Comparison of ENCODE assay signal across 10 cellular contexts in the genomic region with DNA sequence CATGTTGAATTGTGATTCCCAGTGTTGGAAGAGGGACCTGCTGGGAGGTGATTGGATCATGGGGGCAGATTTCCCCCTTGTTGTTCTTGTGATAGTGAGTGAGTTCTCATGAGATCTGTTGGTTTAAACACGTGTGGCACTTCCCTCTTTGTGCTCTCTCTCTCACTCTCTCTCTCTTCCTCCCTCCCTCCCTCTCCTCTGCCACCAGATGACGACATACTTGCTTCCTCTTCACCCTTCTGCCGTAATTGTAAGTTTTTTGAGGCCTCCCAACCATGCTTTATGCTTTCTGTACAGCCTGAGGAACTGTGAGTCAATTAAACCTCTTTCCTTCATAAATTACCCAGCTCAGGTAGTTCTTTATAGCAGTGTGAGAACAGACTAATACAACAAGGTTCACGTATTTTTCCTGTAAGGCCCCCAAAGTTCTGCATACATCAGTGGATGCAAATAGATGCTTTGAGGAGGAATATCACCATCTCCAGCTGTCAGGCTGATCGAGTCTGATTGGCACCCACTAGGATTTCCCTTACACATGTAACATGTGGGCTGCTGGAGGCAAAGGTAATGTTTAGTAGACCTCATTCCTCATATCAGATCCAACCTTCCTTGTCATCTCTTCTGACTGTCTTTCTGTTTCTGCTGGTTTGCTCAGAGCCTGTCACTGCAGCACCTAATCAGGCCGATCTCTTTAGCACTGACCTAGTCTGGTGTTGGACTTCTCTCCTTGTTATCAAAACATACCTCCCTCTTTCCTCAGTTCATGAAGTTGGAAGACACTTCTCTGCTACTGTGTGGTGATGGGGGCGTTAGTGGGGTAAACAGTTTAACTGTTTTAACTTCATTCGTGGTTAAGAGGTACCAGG. TPM values are rescaled to one million over a fixed set of nuclear protein-coding genes. Genes with fewer than 3 reads are reported as not detected.
DNase-seq lines count a peak whose midpoint lies in the region; ATAC-seq and TF ChIP-seq lines count a peak whose summit lies in the region.
"Had no signal": no experiment of that assay in that cellular context is flagged by ENCODE, and none has a peak within 500 bp of the region (broad histone marks: within the 10 kb centered on the region; RNA-seq: fewer than 3 reads in every experiment).

No MANE protein-coding gene starts in this region.

- H4K20me1 ChIP-seq in DND-41 (ENCODE audit: insufficient read depth, low read length): no peaks in the 10 kb centered on the region
- no peaks in the 10 kb centered on the region for H4K20me1 ChIP-seq in OCI-LY7 (ENCODE audit: insufficient read depth, low read length)

- CTCF ChIA-PET in OCI-LY7 (lab: Charles Lee; ENCODE audit: unreplicated experiment): interaction anchor here (1.0 to 2.1 kb wide), 3 partner anchors 25 to 35 kb away, joined by 3 to 6 read pairs (median 4); no protein-coding TSS in a partner anchor
- CTCF ChIA-PET in naive thymus-derived CD4-positive, alpha-beta T cell (lab: Charles Lee): interaction anchor here (0.9 kb wide), 1 partner anchor 20 kb away, joined by 5 read pairs; no protein-coding TSS in a partner anchor

- peak overlapping the region; percentile 45 for H3K9ac ChIP-seq in DND-41 (ENCODE audit: low read depth, low read length)

- H2AFZ ChIP-seq in DND-41 (ENCODE audit: low read depth, low read length) (peak overlapping the region; percentile 74), OCI-LY7 (ENCODE audit: low read length) (peak overlapping the region; percentile 90)

- ATAC-seq in DND-41 (ENCODE audit: insufficient read depth, low read depth) (peak; percentile 86), HG02763 (IDR thresholded peaks at IDR 0.05; ENCODE audit: unreplicated experiment) (no peak), left colon (no peak)
- peak; percentile 64 to 67 for ATAC-seq in activated T-cell treated with anti-CD3 and anti-CD28 coated beads, Interleukin-2, amount 50 U/mL, for 4 hours
- ATAC-seq in naive thymus-derived CD4-positive, alpha-beta T cell: peak; percentile 98

- TF ChIP-seq CTCF in DND-41 (IDR thresholded peaks at IDR 0.05; ENCODE audit: borderline replicate concordance, extremely low read depth, low read length, poor library complexity, severe bottlenecking) (no peak), OCI-LY7 (conservative IDR thresholded peaks at IDR 0.05; ENCODE audit: low read length) (no peak)

- peaks cover 5% of the 10 kb centered on the region for H3K27me3 Mint-ChIP-seq in activated T-cell treated with anti-CD3 and anti-CD28 coated beads, Interleukin-2, amount 50 U/mL, for 4 hours (ENCODE audit: low read depth)
- H3K27me3 Mint-ChIP-seq in naive thymus-derived CD4-positive, alpha-beta T cell: peaks cover 0 to 4% (median 0%) of the 10 kb centered on the region in 5 donors

- TSS peak; percentile 94 for BruUV-seq in OCI-LY7 (replicated peaks; lab: Mats Ljungman, UMichigan)

- no peaks in the 10 kb centered on the region for H3K9me3 Mint-ChIP-seq in activated T-cell treated with anti-CD3 and anti-CD28 coated beads, Interleukin-2, amount 50 U/mL, for 4 hours
- H3K9me3 Mint-ChIP-seq in naive thymus-derived CD4-positive, alpha-beta T cell: peaks cover 0 to 5% (median 0%) of the 10 kb centered on the region in 11 donors

- peaks cover 3% of the 10 kb centered on the region for H3K36me3 Mint-ChIP-seq in activated T-cell treated with anti-CD3 and anti-CD28 coated beads, Interleukin-2, amount 50 U/mL, for 4 hours (ENCODE audit: insufficient read depth)
- peaks cover 0 to 2% (median 0%) of the 10 kb centered on the region in 5 donors for H3K36me3 Mint-ChIP-seq in naive thymus-derived CD4-positive, alpha-beta T cell

- peak overlapping the region; percentile 8 for H3K4me3 Mint-ChIP-seq in activated T-cell treated with anti-CD3 and anti-CD28 coated beads, Interleukin-2, amount 50 U/mL, for 4 hours
- H3K4me3 Mint-ChIP-seq in naive thymus-derived CD4-positive, alpha-beta T cell: peak overlapping the region; percentile 5 to 64 (median 50)

- H3K79me2 ChIP-seq in DND-41 (ENCODE audit: insufficient read depth, low read length): no peaks in the 10 kb centered on the region
- no peaks in the 10 kb centered on the region for H3K79me2 ChIP-seq in OCI-LY7 (ENCODE audit: insufficient read depth, low read depth, low read length)

- intact Hi-C loops in OCI-LY7 (cut with micrococcal nuclease; ENCODE audit: unreplicated experiment): loop anchor here (2.0 kb wide), 2 partner anchors 34 to 56 kb away; no protein-coding TSS in a partner anchor
- intact Hi-C loops in naive thymus-derived CD4-positive, alpha-beta T cell (cut with micrococcal nuclease): loop anchor here (1.0 to 5.0 kb wide), 5 partner anchors 41 to 141 kb away; partner anchors contain the start of gene BACH2 (in 2 of the 2)
- intact Hi-C loops in left colon (cut with DNase I, micrococcal nuclease): no loop called here

- H3K9me3 ChIP-seq in DND-41 (ENCODE audit: insufficient read depth, low read length, severe bottlenecking): no peaks in the 10 kb centered on the region
- no peaks in the 10 kb centered on the region for H3K9me3 ChIP-seq in OCI-LY7 (ENCODE audit: low read length)
- H3K9me3 ChIP-seq in naive thymus-derived CD4-positive, alpha-beta T cell (ENCODE audit: control insufficient read depth in 2 of 3, low read length in 3 of 3): no peaks in the 10 kb centered on the region
- H3K9me3 ChIP-seq: SJSA1 had no signal

- H3K4me3 ChIP-seq in DND-41 (ENCODE audit: low read depth in 1 of 2, low read length in 2 of 2) (peak overlapping the region in 1 of 2 experiments; percentile 18; a peak in 1 of 4 replicates), OCI-LY7 (ENCODE audit: low read depth, low read length, poor library complexity, severe bottlenecking) (peak overlapping the region; percentile 8)
- no peak overlapping the region for H3K4me3 ChIP-seq in naive thymus-derived CD4-positive, alpha-beta T cell (ENCODE audit: low read length)
- H3K4me3 ChIP-seq: coronary artery, SJSA1 had no signal

- H3K36me3 ChIP-seq in DND-41 (ENCODE audit: insufficient read depth, low read length) (no peaks in the 10 kb centered on the region), OCI-LY7 (ENCODE audit: insufficient read depth, low read length) (no peaks in the 10 kb centered on the region; the same call in 1 of the 2 replicates)
- no peaks in the 10 kb centered on the region for H3K36me3 ChIP-seq in naive thymus-derived CD4-positive, alpha-beta T cell (ENCODE audit: control insufficient read depth in 2 of 3, insufficient read depth in 3 of 3, low read length in 3 of 3)
- H3K36me3 ChIP-seq: SJSA1 had no signal

- no peaks in the 10 kb centered on the region for H3K9me2 ChIP-seq in OCI-LY7 (ENCODE audit: insufficient read depth, low read length)

- no peaks in the 10 kb centered on the region for H3K27me3 ChIP-seq in DND-41 (ENCODE audit: insufficient read depth, low read length, poor library complexity)
- no peaks in the 10 kb centered on the region for H3K27me3 ChIP-seq in naive thymus-derived CD4-positive, alpha-beta T cell (ENCODE audit: control insufficient read depth in 2 of 2, insufficient read depth in 2 of 2, low read length in 2 of 2)

- peaks cover 51% of the 10 kb centered on the region for H3K4me1 Mint-ChIP-seq in activated T-cell treated with anti-CD3 and anti-CD28 coated beads, Interleukin-2, amount 50 U/mL, for 4 hours (ENCODE audit: low read depth)
- peaks cover 19 to 35% (median 28%) of the 10 kb centered on the region in 7 donors for H3K4me1 Mint-ChIP-seq in naive thymus-derived CD4-positive, alpha-beta T cell

- POLR2A ChIA-PET in OCI-LY7 (lab: Charles Lee): interaction anchor here (0.8 to 5.9 kb wide), 10 partner anchors 8 to 1270 kb away, joined by 3 to 57 read pairs (median 5); partner anchors contain the start of gene PNRC1
- POLR2A ChIA-PET in naive thymus-derived CD4-positive, alpha-beta T cell (lab: Charles Lee): interaction anchor here (0.6 to 1.1 kb wide), 2 partner anchors 13 to 421 kb away, joined by 3 to 6 read pairs; no protein-coding TSS in a partner anchor

- H3K27ac Mint-ChIP-seq in naive thymus-derived CD4-positive, alpha-beta T cell: peak overlapping the region; percentile 57 to 95 (median 88)

- DNase-seq in DND-41 (peak; percentile 70), OCI-LY7 (ENCODE audit: low spot score) (peak; percentile 92), left colon (no peak), NCI-H524 treated with DMSO at 0.1 percent for 48 hours (lab: John Stamatoyannopoulos, UW) (no peak), middle frontal gyrus (ENCODE audit: extremely low spot score, low spot score) (no peak)
- DNase-seq in activated T-cell treated with anti-CD3 and anti-CD28 coated beads, Interleukin-2, amount 50 U/mL, for 4 hours: peak; percentile 48
- peak in 8 of 9 donors; percentile 24 to 88 (median 83) for DNase-seq in naive thymus-derived CD4-positive, alpha-beta T cell

- H3K27ac ChIP-seq in DND-41 (ENCODE audit: low read length) (peak overlapping the region; percentile 83), OCI-LY7 (ENCODE audit: low read depth, low read length, poor library complexity, severe bottlenecking) (peak overlapping the region; percentile 68)
- H3K27ac ChIP-seq in naive thymus-derived CD4-positive, alpha-beta T cell (ENCODE audit: low read depth, low read length): peak overlapping the region; percentile 57
- H3K27ac ChIP-seq: coronary artery, SJSA1 had no signal

- H3K4me2 ChIP-seq in DND-41 (ENCODE audit: insufficient read depth, low read length): peak overlapping the region; percentile 48
- peak overlapping the region; percentile 63 for H3K4me2 ChIP-seq in OCI-LY7 (ENCODE audit: low read length)

- H3K4me1 ChIP-seq in DND-41 (ENCODE audit: insufficient read depth, low read length) (peaks cover 25% of the 10 kb centered on the region), OCI-LY7 (ENCODE audit: insufficient read depth, low read length, poor library complexity, severe bottlenecking) (peaks cover 43% of the 10 kb centered on the region)
- peaks cover 5 to 11% of the 10 kb centered on the region in 2 donors for H3K4me1 ChIP-seq in naive thymus-derived CD4-positive, alpha-beta T cell (ENCODE audit: control insufficient read depth in 2 of 2, insufficient read depth in 2 of 2, low read length in 2 of 2)

RNA-seq across cellular contexts. Expression of gene BACH2, which starts 54.3 kb away (rescaled TPM):
- 92.0 and 95.7 TPM in 2 replicates for total RNA-seq in OCI-LY7 (2014; rRNA removed; shearing (Covaris generic))
- total RNA-seq in OCI-LY7 (2022) (163 and 265 TPM in 2 replicates), left colon (1 to 10 TPM in 1 of 2 donors, under 1 TPM in 1; 0.67 to 1.3 TPM)
- total RNA-seq in activated T-cell treated with anti-CD3 and anti-CD28 coated beads, Interleukin-2, amount 50 U/mL, for 4 hours: 100 to 1,000 TPM in 2 of 3 donors, 10 to 100 TPM in 1; 96.5 to 118 (median 111) TPM
- total RNA-seq in naive thymus-derived CD4-positive, alpha-beta T cell: 100 to 1,000 TPM in 4 of 5 experiments, 10 to 100 TPM in 1; 33.0 to 193 (median 133) TPM
- polyA plus RNA-seq in naive thymus-derived CD4-positive, alpha-beta T cell: 10 to 100 TPM; 24.8 to 26.5 TPM

Comparison
In these comparisons a context has a peak if more than half of its experiments do, and no peak if none do; other contexts are left out.
1. ATAC-seq: peak in DND-41 (single experiment), activated T-cell treated with anti-CD3 and anti-CD28 coated beads, Interleukin-2, amount 50 U/mL, for 4 hours (2 of 2) and naive thymus-derived CD4-positive, alpha-beta T cell (single experiment); none in HG02763 (single experiment) and left colon (single experiment).
2. DNase-seq: peak in DND-41 (single experiment), OCI-LY7 (single experiment), activated T-cell treated with anti-CD3 and anti-CD28 coated beads, Interleukin-2, amount 50 U/mL, for 4 hours (single experiment) and naive thymus-derived CD4-positive, alpha-beta T cell (8 of 9); none in left colon (0 of 2), NCI-H524 treated with DMSO at 0.1 percent for 48 hours (single experiment) and middle frontal gyrus (single experiment).
3. RNA of gene BACH2, which starts 54.3 kb away (total RNA-seq): 92.0 to 265 TPM in OCI-LY7, 33.0 to 193 TPM in naive thymus-derived CD4-positive, alpha-beta T cell and 96.5 to 118 TPM in activated T-cell treated with anti-CD3 and anti-CD28 coated beads, Interleukin-2, amount 50 U/mL, for 4 hours; 0.67 to 1.3 TPM in left colon; every median in the first group is over 10 times any median in the second.
4. intact Hi-C loops: an anchor here in OCI-LY7 (2.0 kb wide) and naive thymus-derived CD4-positive, alpha-beta T cell (1.0 to 5.0 kb wide); none called in left colon.
5. Peak in every context shown above with its lines, with median percentiles within 50 percentile points of each other: H3K27ac ChIP-seq.